8 cellular contexts compared by ENCODE assay signal in the genomic region with DNA sequence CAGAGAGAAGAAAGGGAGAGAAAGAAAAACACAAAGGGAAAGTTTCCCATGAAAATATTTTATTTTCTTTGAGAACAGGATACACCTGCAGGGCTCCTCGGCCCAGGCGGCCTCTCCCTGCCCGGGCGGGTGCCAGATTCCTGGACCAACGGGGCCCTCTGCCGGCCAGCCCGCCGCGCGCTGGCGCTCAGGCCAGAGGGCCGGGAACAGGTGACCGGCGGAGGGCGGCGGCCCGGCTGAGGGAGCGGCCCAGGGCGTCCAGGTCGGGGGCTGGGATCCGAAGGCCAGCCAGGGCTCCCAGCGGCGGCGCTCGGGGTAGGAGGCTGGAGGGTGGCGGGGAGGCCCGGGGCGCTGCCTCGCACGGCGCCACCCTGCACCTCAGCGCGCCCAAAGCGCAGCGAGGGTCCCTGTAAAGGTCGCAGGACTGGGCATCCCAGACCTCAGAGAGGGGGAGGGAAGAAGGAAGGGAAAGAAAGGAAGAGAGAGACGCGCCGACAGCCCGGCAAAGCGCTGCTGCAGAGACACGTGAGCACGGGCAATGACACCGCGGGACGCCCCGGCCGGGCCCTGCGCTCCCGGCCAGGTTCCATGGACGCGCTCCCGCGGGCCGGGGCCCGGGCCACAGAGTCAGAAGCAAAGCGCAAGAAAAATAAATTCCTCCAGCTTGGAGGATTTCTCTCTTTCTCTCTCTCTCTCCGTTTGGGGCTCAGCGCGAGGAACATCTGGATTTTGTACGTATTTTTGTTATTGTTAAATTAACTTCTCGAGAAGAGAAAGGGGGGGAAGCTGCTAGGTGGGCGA. TPM values are rescaled to one million over a fixed set of nuclear protein-coding genes. Genes with fewer than 3 reads are reported as not detected.
A peak's percentile ranks its signal among the peaks of the same experiment; 100 is the strongest.
DNase-seq lines count a peak whose midpoint lies in the region; ATAC-seq and TF ChIP-seq lines count a peak whose summit lies in the region.

No MANE protein-coding gene starts in this region.

- no peaks in the 10 kb centered on the region for H3K36me3 ChIP-seq in hepatocyte (replicated peaks; ENCODE audit: insufficient read depth, low read depth)

- H3K79me2 ChIP-seq in hepatocyte: peaks cover 9% of the 10 kb centered on the region

- in situ Hi-C loops in astrocyte of the spinal cord (cut with HindIII; ENCODE audit: low sequenced_read_pairs): no loop called here

- peaks cover 24% of the 10 kb centered on the region for H3K4me1 ChIP-seq in hepatocyte (ENCODE audit: insufficient read depth)

- WGBS in hepatocyte (ENCODE audit: low lambda C conversion rate, missing lambda C conversion rate): under 1% methylated on average over 55 of the region's 63 CpGs

- H3K27me3 ChIP-seq in hepatocyte: peaks cover 10% of the 10 kb centered on the region

- no peaks in the 10 kb centered on the region for H3K9me2 ChIP-seq in hepatocyte (replicated peaks; ENCODE audit: insufficient read depth)

- H3K4me2 ChIP-seq in hepatocyte: peak overlapping the region; percentile 99

- H3K9me3 ChIP-seq in hepatocyte (ENCODE audit: low read depth): no peaks in the 10 kb centered on the region

- peak overlapping the region; percentile 76 for H3K27ac ChIP-seq in hepatocyte

- DNase-seq in AML-193 (lab: John Stamatoyannopoulos, UW) (peak; percentile 4 to 24), SW 1271 (lab: John Stamatoyannopoulos, UW) (peak; percentile 19 to 37), astrocyte of the spinal cord (ENCODE audit: low read depth, low spot score) (peak; percentile 71), hepatocyte (ENCODE audit: low spot score) (peak; percentile 91), putamen (ENCODE audit: low spot score) (peak; percentile 34)

- peak overlapping the region; percentile 63 for H2AFZ ChIP-seq in hepatocyte

- H3K4me3 ChIP-seq in astrocyte of the spinal cord (ENCODE audit: low read depth, low read length): peak overlapping the region; percentile 50
- H3K4me3 ChIP-seq in hepatocyte: peak overlapping the region; percentile 55

- TF ChIP-seq EP300 in Ishikawa (IDR thresholded peaks at IDR 0.05; ENCODE audit: borderline replicate concordance): no peak; the same call in 1 of the 2 replicates

- peak; percentile 82; the same call in 1 of the 2 replicates for TF ChIP-seq RAD21 in Ishikawa (IDR thresholded peaks at IDR 0.05; ENCODE audit: low read depth)

- ATAC-seq in GM19035 (IDR thresholded peaks at IDR 0.05; ENCODE audit: unreplicated experiment): peak; percentile 58
- ATAC-seq in GM21526 (IDR thresholded peaks at IDR 0.05; ENCODE audit: low FRiP score, unreplicated experiment): no peak

- peak; percentile 68 for TF ChIP-seq CTCF in astrocyte of the spinal cord (IDR thresholded peaks at IDR 0.05; ENCODE audit: low read depth, low read length)
- TF ChIP-seq CTCF in hepatocyte (IDR thresholded peaks at IDR 0.05; ENCODE audit: poor library complexity): peak; percentile 89

- H4K20me1 ChIP-seq in hepatocyte (ENCODE audit: insufficient read depth, poor library complexity, severe bottlenecking): no peaks in the 10 kb centered on the region

TF ChIP-seq in Ishikawa, 13 proteins besides CTCF, POLR2A, EP300 and RAD21:
- TF ChIP-seq FOXM1 (IDR thresholded peaks at IDR 0.05; ENCODE audit: borderline replicate concordance, low read depth) (no peak), TCF12 (IDR thresholded peaks at IDR 0.05; ENCODE audit: low read depth) (0 out of 2 replicates have a peak, but pooled peaks have one; percentile 1), TAF1 (IDR thresholded peaks at IDR 0.05; ENCODE audit: low read depth) (peak; percentile 15)

RNA-seq across cellular contexts. Expression of a gene that starts 0.9 kb away (rescaled TPM):
- 1.2 and 2.8 TPM in 2 replicates for total RNA-seq in hepatocyte
- 0.40 and 1.5 TPM in 2 replicates for polyA plus RNA-seq in hepatocyte

RNA-seq across cellular contexts. Expression of a gene that starts 60.0 kb away (rescaled TPM):
- total RNA-seq in hepatocyte: 0.03 and 0.20 TPM in 2 replicates
- not detected in 2 replicates for polyA plus RNA-seq in hepatocyte

Comparison
In these comparisons a context has a peak if more than half of its experiments do, and no peak if none do; other contexts are left out.
1. DNase-seq: peak in every context shown above with its lines; median percentile 91 in hepatocyte; 71 in astrocyte of the spinal cord; 34 in putamen; 28 in SW 1271; 14 in AML-193.